In the genomic region with DNA sequence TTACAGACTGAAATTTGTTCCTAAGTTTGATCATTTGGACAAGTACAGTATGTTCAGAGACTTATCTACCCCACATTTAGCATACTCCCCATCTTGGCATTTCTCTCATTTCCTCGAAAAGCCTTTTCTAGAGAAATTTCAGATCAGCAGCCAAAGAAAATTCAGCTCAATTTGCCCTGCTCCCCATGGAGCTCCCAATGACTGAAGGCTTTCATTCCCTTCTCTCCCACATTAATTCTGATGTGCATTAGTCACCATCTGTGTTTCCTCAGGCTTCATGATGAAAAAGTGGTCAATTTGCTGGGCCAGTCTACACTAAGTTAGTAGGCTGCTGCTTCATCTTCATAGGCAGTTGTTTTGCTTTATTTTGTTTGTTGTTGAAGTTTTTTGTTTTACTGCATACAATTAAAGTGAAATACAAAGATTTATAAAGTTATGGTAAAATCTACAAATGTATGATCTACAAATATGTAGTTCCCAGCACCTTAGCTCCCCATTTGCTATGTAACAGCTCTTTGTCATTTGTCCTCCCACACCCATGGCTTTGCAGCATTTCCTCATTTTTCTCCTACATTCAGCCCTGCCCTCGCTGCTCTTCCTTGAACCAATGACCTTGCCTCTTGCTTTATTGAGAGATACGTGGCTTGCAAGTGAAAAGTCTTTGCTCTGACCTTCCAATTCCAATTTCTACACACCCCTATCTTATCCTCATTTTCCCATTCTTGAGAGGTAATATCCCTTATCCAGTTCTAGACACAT, we compare ENCODE assay signal across 1 cellular context.
TF ChIP-seq lines count a peak whose summit lies in the region.

No MANE protein-coding gene starts in this region.

TF ChIP-seq in GM12878, 131 proteins besides CTCF, POLR2A, EP300 and RAD21 (continued from another document):
- TF ChIP-seq, protein P1, sequence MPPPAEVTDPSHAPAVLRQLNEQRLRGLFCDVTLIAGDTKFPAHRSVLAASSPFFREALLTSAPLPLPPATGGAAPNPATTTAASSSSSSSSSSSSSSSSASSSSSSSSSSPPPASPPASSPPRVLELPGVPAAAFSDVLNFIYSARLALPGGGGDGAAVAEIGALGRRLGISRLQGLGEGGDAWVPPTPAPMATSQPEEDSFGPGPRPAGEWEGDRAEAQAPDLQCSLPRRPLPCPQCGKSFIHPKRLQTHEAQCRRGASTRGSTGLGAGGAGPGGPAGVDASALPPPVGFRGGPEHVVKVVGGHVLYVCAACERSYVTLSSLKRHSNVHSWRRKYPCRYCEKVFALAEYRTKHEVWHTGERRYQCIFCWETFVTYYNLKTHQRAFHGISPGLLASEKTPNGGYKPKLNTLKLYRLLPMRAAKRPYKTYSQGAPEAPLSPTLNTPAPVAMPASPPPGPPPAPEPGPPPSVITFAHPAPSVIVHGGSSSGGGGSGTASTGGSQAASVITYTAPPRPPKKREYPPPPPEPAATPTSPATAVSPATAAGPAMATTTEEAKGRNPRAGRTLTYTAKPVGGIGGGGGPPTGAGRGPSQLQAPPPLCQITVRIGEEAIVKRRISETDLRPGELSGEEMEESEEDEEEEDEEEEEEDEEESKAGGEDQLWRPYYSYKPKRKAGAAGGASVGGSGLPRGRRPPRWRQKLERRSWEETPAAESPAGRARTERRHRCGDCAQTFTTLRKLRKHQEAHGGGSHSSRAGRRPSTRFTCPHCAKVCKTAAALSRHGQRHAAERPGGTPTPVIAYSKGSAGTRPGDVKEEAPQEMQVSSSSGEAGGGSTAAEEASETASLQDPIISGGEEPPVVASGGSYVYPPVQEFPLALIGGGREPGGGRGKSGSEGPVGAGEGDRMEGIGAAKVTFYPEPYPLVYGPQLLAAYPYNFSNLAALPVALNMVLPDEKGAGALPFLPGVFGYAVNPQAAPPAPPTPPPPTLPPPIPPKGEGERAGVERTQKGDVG (CRISPR knock-in tag; IDR thresholded peaks at IDR 0.05), result no peak
- no peak for TF ChIP-seq SREBF2 (IDR thresholded peaks at IDR 0.05; ENCODE audit: low read length)
- TF ChIP-seq, protein P2, sequence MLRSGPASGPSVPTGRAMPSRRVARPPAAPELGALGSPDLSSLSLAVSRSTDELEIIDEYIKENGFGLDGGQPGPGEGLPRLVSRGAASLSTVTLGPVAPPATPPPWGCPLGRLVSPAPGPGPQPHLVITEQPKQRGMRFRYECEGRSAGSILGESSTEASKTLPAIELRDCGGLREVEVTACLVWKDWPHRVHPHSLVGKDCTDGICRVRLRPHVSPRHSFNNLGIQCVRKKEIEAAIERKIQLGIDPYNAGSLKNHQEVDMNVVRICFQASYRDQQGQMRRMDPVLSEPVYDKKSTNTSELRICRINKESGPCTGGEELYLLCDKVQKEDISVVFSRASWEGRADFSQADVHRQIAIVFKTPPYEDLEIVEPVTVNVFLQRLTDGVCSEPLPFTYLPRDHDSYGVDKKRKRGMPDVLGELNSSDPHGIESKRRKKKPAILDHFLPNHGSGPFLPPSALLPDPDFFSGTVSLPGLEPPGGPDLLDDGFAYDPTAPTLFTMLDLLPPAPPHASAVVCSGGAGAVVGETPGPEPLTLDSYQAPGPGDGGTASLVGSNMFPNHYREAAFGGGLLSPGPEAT (IDR thresholded peaks at IDR 0.05; ENCODE audit: low read depth), result no peak
